Comparison of ENCODE assay signal across 11 cellular contexts in genomic region chr20:17822039-17822438, GRCh38.
DNase-seq lines count a peak whose midpoint lies in the region; ATAC-seq and TF ChIP-seq lines count a peak whose summit lies in the region.
"Had no signal": no experiment of that assay in that cellular context is flagged by ENCODE, and none has a peak within 500 bp of the region (broad histone marks: within the 10 kb centered on the region; RNA-seq: fewer than 3 reads in every experiment).

No MANE protein-coding gene starts in this region.

- H3K4me3 ChIP-seq in epithelial cell of esophagus (ENCODE audit: low read length) (no peak overlapping the region), mucosa of stomach (ENCODE audit: low read length) (no peak overlapping the region)
- H3K4me3 ChIP-seq: upper lobe of left lung had no signal

- no peak overlapping the region for H3K56ac ChIP-seq in H9 (ENCODE audit: insufficient read length, low read depth, low read length)

- H3K36me3 ChIP-seq in mucosa of stomach (ENCODE audit: control insufficient read depth, insufficient read depth, low read length), result no peaks in the 10 kb centered on the region
- H3K36me3 ChIP-seq: upper lobe of left lung had no signal

- no peaks in the 10 kb centered on the region; the same call in none of the 2 replicates for H3K27me3 Mint-ChIP-seq in H9 (ENCODE audit: low read depth)
- H3K27me3 Mint-ChIP-seq: activated CD4-positive, alpha-beta T cell treated with anti-CD3 and anti-CD28 coated beads, Interleukin-2, amount 10 ng/mL, durations not matched to agents 24 days and 14 days had no signal

- H3K14ac ChIP-seq in H9 (ENCODE audit: insufficient read depth, low read length), result no peak overlapping the region

- H3K79me1 ChIP-seq in H9 (ENCODE audit: insufficient read depth, low read depth, low read length, poor library complexity, severe bottlenecking), result no peaks in the 10 kb centered on the region

- no peak overlapping the region; a peak in 1 of 7 replicates for H3K27ac Mint-ChIP-seq in H9
- H3K27ac Mint-ChIP-seq: activated CD4-positive, alpha-beta T cell treated with anti-CD3 and anti-CD28 coated beads, Interleukin-2, amount 10 ng/mL, durations not matched to agents 24 days and 14 days; CD8-positive, alpha-beta T cell had no signal

- H4K5ac ChIP-seq in H9 (ENCODE audit: insufficient read length, low read depth, low read length), result no peak overlapping the region

- no peak overlapping the region for H3K4me3 Mint-ChIP-seq in H9
- H3K4me3 Mint-ChIP-seq: activated CD4-positive, alpha-beta T cell treated with anti-CD3 and anti-CD28 coated beads, Interleukin-2, amount 10 ng/mL, durations not matched to agents 24 days and 14 days; CD8-positive, alpha-beta T cell had no signal

- TF ChIP-seq CTCF in AG09319 (IDR thresholded peaks at IDR 0.05; ENCODE audit: low read depth, low read length) (no peak), epithelial cell of esophagus (IDR thresholded peaks at IDR 0.05; ENCODE audit: insufficient read depth, low read depth, low read length, missing control alignments) (no peak), H9 (conservative IDR thresholded peaks at IDR 0.05) (no peak)

- no peak overlapping the region for H2BK20ac ChIP-seq in H9 (ENCODE audit: low read depth, low read length, poor library complexity, severe bottlenecking)

- H3K9ac ChIP-seq in mucosa of stomach (ENCODE audit: low read length), result peak overlapping the region; percentile 55
- no peak overlapping the region for H3K9ac ChIP-seq in H9 (ENCODE audit: extremely low read depth, insufficient read length, low read length)

- no peak overlapping the region for H3K4ac ChIP-seq in H9 (ENCODE audit: low read depth, low read length)

- H3K23ac ChIP-seq in H9 (ENCODE audit: insufficient read length, low read depth, low read length), result no peak overlapping the region

- peak; percentile 69 for DNase-seq in AG09319 (ENCODE audit: extremely low read depth, low read depth)
- DNase-seq in NAMALWA (ENCODE audit: low spot score), result peak; percentile 38
- peak; percentile 62 for DNase-seq in epithelial cell of esophagus (ENCODE audit: low read depth)
- DNase-seq in head of caudate nucleus, result no peak
- DNase-seq in activated CD4-positive, alpha-beta T cell treated with anti-CD3 and anti-CD28 coated beads, Interleukin-2, amount 50 U/mL, for 1 hour, result no peak
- no peak for DNase-seq in H9
- DNase-seq: activated CD4-positive, alpha-beta T cell treated with anti-CD3 and anti-CD28 coated beads, Interleukin-2, amount 10 ng/mL, durations not matched to agents 24 days and 14 days; CD8-positive, alpha-beta T cell had no signal

- WGBS in H9 (ENCODE audit: extremely low coverage, insufficient read length, low lambda C conversion rate), result no CpG with 5 or more reads among the region's 5 CpGs

- no peak overlapping the region for H4K8ac ChIP-seq in H9 (replicated peaks; ENCODE audit: insufficient read length, low read depth, low read length)

- no peak overlapping the region for H4K91ac ChIP-seq in H9 (ENCODE audit: insufficient read length, low read depth, low read length)

- H3K27me3 ChIP-seq in mucosa of stomach (ENCODE audit: control insufficient read depth, insufficient read depth, low read length), result no peaks in the 10 kb centered on the region
- H3K27me3 ChIP-seq in H9 (ENCODE audit: insufficient read depth, low read length), result no peaks in the 10 kb centered on the region
- H3K27me3 ChIP-seq: upper lobe of left lung had no signal

- H2BK5ac ChIP-seq in H9 (ENCODE audit: insufficient read length, low read length), result no peak overlapping the region

- no peak overlapping the region for H2AFZ ChIP-seq in H9 (ENCODE audit: low read length)

- H3K9me3 ChIP-seq in mucosa of stomach (ENCODE audit: control insufficient read depth, low read length), result no peaks in the 10 kb centered on the region
- no peaks in the 10 kb centered on the region for H3K9me3 ChIP-seq in H9 (ENCODE audit: control insufficient read depth, low read depth, low read length)
- H3K9me3 ChIP-seq: upper lobe of left lung had no signal

- no peaks in the 10 kb centered on the region for H3K23me2 ChIP-seq in H9 (ENCODE audit: insufficient read length, low read depth, low read length, poor library complexity, severe bottlenecking)

- H3K4me1 ChIP-seq in mucosa of stomach (ENCODE audit: control insufficient read depth, insufficient read depth, low read length), result peaks cover 41% of the 10 kb centered on the region
- no peaks in the 10 kb centered on the region for H3K4me1 ChIP-seq in H9 (ENCODE audit: insufficient read depth, low read length)

- H3T11ph ChIP-seq in H9 (ENCODE audit: low read length), result no peak overlapping the region

- H3K27ac ChIP-seq in H9 (ENCODE audit: insufficient read length, low read depth, low read length), result no peak overlapping the region

- no peak overlapping the region for H2BK15ac ChIP-seq in H9 (ENCODE audit: low read depth, low read length)

- peaks cover 19 to 27% of the 10 kb centered on the region in 2 experiments for H3K4me1 Mint-ChIP-seq in H9

- H3K18ac ChIP-seq in H9 (ENCODE audit: insufficient read length, low read depth, low read length), result no peak overlapping the region

- intact Hi-C loops in head of caudate nucleus (cut with DNase I), result no loop called here

- H2AK5ac ChIP-seq in H9 (ENCODE audit: insufficient read length, low read length), result no peak overlapping the region

- no peaks in the 10 kb centered on the region for H3K79me2 ChIP-seq in H9 (ENCODE audit: insufficient read depth, low read length)

- H3K4me2 ChIP-seq in H9 (ENCODE audit: insufficient read depth, insufficient read length, low read length), result no peak overlapping the region

- no peak overlapping the region for H2BK12ac ChIP-seq in H9 (ENCODE audit: insufficient read length, low read depth, low read length)

- ATAC-seq in HG03469 (IDR thresholded peaks at IDR 0.05; ENCODE audit: unreplicated experiment), result no peak
- ATAC-seq: CD8-positive, alpha-beta T cell had no signal

- H2BK120ac ChIP-seq in H9 (ENCODE audit: low read depth, low read length, poor library complexity, severe bottlenecking), result no peak overlapping the region

- peaks cover 4% of the 10 kb centered on the region in 2 experiments; a peak in 4 of 5 replicates for H3K9me3 Mint-ChIP-seq in H9

- no peaks in the 10 kb centered on the region for H4K20me1 ChIP-seq in H9 (ENCODE audit: control insufficient read depth, insufficient read depth, insufficient read length)

- H3K36me3 Mint-ChIP-seq in H9 (ENCODE audit: insufficient read depth in 1 of 3, low read depth in 3 of 3), result peaks cover 0 to 4% (median 0%) of the 10 kb centered on the region in 3 experiments; a peak in 2 of 7 replicates
- H3K36me3 Mint-ChIP-seq: CD8-positive, alpha-beta T cell had no signal

Comparison
In these comparisons a context has a peak if more than half of its experiments do, and no peak if none do; other contexts are left out.
1. DNase-seq: peak in AG09319 (single experiment), NAMALWA (single experiment) and epithelial cell of esophagus (single experiment); none in head of caudate nucleus (0 of 42), activated CD4-positive, alpha-beta T cell treated with anti-CD3 and anti-CD28 coated beads, Interleukin-2, amount 50 U/mL, for 1 hour (single experiment) and H9 (single experiment).